8 cellular contexts compared by ENCODE assay signal in genomic region chr12:68040450-68041075, GRCh38. TPM values are rescaled to one million over a fixed set of nuclear protein-coding genes. Genes with fewer than 3 reads are reported as not detected.
DNase-seq lines count a peak whose midpoint lies in the region; ATAC-seq and TF ChIP-seq lines count a peak whose summit lies in the region.

No MANE protein-coding gene starts in this region.

- TF ChIP-seq POLR2A in erythroblast (IDR thresholded peaks at IDR 0.05; ENCODE audit: low read length) = no peak

- no peaks in the 10 kb centered on the region for H3K36me3 Mint-ChIP-seq in IgD-negative memory B cell
- H3K36me3 Mint-ChIP-seq in natural killer cell treated with Interleukin-12 subunit alpha and Interleukin-12 subunit beta and Interleukin-15 and Interleukin-18, amount 100 ng/mL, for 72 hours = peaks cover 18% of the 10 kb centered on the region

- BruUV-seq in OCI-LY7 (replicated peaks; lab: Mats Ljungman, UMichigan) = TSS peak; percentile 3

- no peaks in the 10 kb centered on the region for H3K4me1 ChIP-seq in OCI-LY7 (ENCODE audit: insufficient read depth, low read length, poor library complexity, severe bottlenecking)

- H3K27ac Mint-ChIP-seq in IgD-negative memory B cell = peak overlapping the region; percentile 1 to 33 (median 4)
- H3K27ac Mint-ChIP-seq in natural killer cell treated with Interleukin-12 subunit alpha and Interleukin-12 subunit beta and Interleukin-15 and Interleukin-18, amount 100 ng/mL, for 72 hours = peak overlapping the region; percentile 88 to 96

- H3K4me2 ChIP-seq in OCI-LY7 (ENCODE audit: low read length) = no peak overlapping the region

- no peaks in the 10 kb centered on the region for H3K27me3 Mint-ChIP-seq in IgD-negative memory B cell
- no peaks in the 10 kb centered on the region for H3K27me3 Mint-ChIP-seq in natural killer cell treated with Interleukin-12 subunit alpha and Interleukin-12 subunit beta and Interleukin-15 and Interleukin-18, amount 100 ng/mL, for 72 hours

- POLR2A ChIA-PET in OCI-LY7 (lab: Charles Lee) = interaction anchor here (0.5 to 0.7 kb wide), 3 partner anchors 231 to 554 kb away, joined by 3 to 4 read pairs (median 3); no protein-coding TSS in a partner anchor

- H2AFZ ChIP-seq in OCI-LY7 (ENCODE audit: low read length) = no peak overlapping the region

- H3K4me3 Mint-ChIP-seq in IgD-negative memory B cell = peak overlapping the region in 1 of 4 donors; percentile 79
- peak overlapping the region; percentile 58 for H3K4me3 Mint-ChIP-seq in natural killer cell treated with Interleukin-12 subunit alpha and Interleukin-12 subunit beta and Interleukin-15 and Interleukin-18, amount 100 ng/mL, for 72 hours

- H3K9me3 Mint-ChIP-seq in IgD-negative memory B cell = peaks cover 0 to 3% (median 0%) of the 10 kb centered on the region in 3 donors
- peaks cover 9% of the 10 kb centered on the region for H3K9me3 Mint-ChIP-seq in natural killer cell treated with Interleukin-12 subunit alpha and Interleukin-12 subunit beta and Interleukin-15 and Interleukin-18, amount 100 ng/mL, for 72 hours

- DNase-seq in Ammon's horn (ENCODE audit: low spot score) (peak; percentile 80), OCI-LY7 (ENCODE audit: low spot score) (peak; percentile 68), activated T-cell treated with anti-CD3 and anti-CD28 coated beads for 24 hours (ENCODE audit: low read depth) (peak; percentile 52), erythroblast (lab: John Stamatoyannopoulos, UW) (peak; percentile 46 to 74)
- peak; percentile 82 for DNase-seq in natural killer cell treated with Interleukin-12 subunit alpha and Interleukin-12 subunit beta and Interleukin-15 and Interleukin-18, amount 100 ng/mL, for 72 hours (ENCODE audit: low spot score)
- peak; percentile 47 for DNase-seq in stimulated activated naive CD4-positive, alpha-beta T cell treated with Interleukin-2 at 50 U/mL for 16 hours (lab: John Stamatoyannopoulos, UW)

- H4K20me1 ChIP-seq in OCI-LY7 (ENCODE audit: insufficient read depth, low read length) = no peaks in the 10 kb centered on the region

- TF ChIP-seq CTCF in OCI-LY7 (conservative IDR thresholded peaks at IDR 0.05; ENCODE audit: low read length) = peak; percentile 99

- H3K27ac ChIP-seq in OCI-LY7 (ENCODE audit: low read depth, low read length, poor library complexity, severe bottlenecking) = no peak overlapping the region

- peaks cover 5% of the 10 kb centered on the region; the same call in 1 of the 2 replicates for H3K36me3 ChIP-seq in OCI-LY7 (ENCODE audit: insufficient read depth, low read length)

- CTCF ChIA-PET in OCI-LY7 (lab: Charles Lee; ENCODE audit: unreplicated experiment) = no interaction called here

- H3K4me1 Mint-ChIP-seq in IgD-negative memory B cell = peaks cover 14 to 22% (median 20%) of the 10 kb centered on the region in 3 donors
- peaks cover 58 to 68% of the 10 kb centered on the region in 2 donors for H3K4me1 Mint-ChIP-seq in natural killer cell treated with Interleukin-12 subunit alpha and Interleukin-12 subunit beta and Interleukin-15 and Interleukin-18, amount 100 ng/mL, for 72 hours (ENCODE audit: low read depth in 2 of 2)

- intact Hi-C loops in OCI-LY7 (cut with micrococcal nuclease; ENCODE audit: unreplicated experiment) = loop anchor here (1.0 to 2.0 kb wide), 2 partner anchors 182 to 278 kb away; no protein-coding TSS in a partner anchor

- peak; percentile 73 for ATAC-seq in GM19395 (IDR thresholded peaks at IDR 0.05; ENCODE audit: unreplicated experiment)
- ATAC-seq in natural killer cell treated with Interleukin-12 subunit alpha and Interleukin-12 subunit beta and Interleukin-15 and Interleukin-18, amount 100 ng/mL, for 72 hours = peak; percentile 68 to 82

- H3K4me3 ChIP-seq in OCI-LY7 (ENCODE audit: low read depth, low read length, poor library complexity, severe bottlenecking) = no peak overlapping the region

- H3K9me3 ChIP-seq in OCI-LY7 (ENCODE audit: low read length) = no peaks in the 10 kb centered on the region

- no peaks in the 10 kb centered on the region for H3K79me2 ChIP-seq in OCI-LY7 (ENCODE audit: insufficient read depth, low read depth, low read length)

- H3K9me2 ChIP-seq in OCI-LY7 (ENCODE audit: insufficient read depth, low read length) = no peaks in the 10 kb centered on the region

RNA-seq across cellular contexts. Expression of gene IFNG-AS1, which starts 51.3 kb away (rescaled TPM):
- 21.1 TPM for polyA plus RNA-seq in IgD-negative memory B cell
- total RNA-seq in OCI-LY7 (2014; rRNA removed; shearing (Covaris generic)) = 15.7 and 23.8 TPM in 2 replicates
- total RNA-seq in OCI-LY7 (2022) = 36.8 and 37.8 TPM in 2 replicates
- 1 to 10 TPM; 1.8 to 2.7 TPM for total RNA-seq in natural killer cell treated with Interleukin-12 subunit alpha and Interleukin-12 subunit beta and Interleukin-15 and Interleukin-18, amount 100 ng/mL, for 72 hours

Comparison
In these comparisons a context has a peak if more than half of its experiments do, and no peak if none do; other contexts are left out.
1. RNA of gene IFNG-AS1, which starts 51.3 kb away (total RNA-seq): 15.7 to 37.8 TPM in OCI-LY7; 1.8 to 2.7 TPM in natural killer cell treated with Interleukin-12 subunit alpha and Interleukin-12 subunit beta and Interleukin-15 and Interleukin-18, amount 100 ng/mL, for 72 hours; every median in the first group is over 4 times any median in the second.
2. Peak in every context shown above with its lines, with median percentiles within 50 percentile points of each other: DNase-seq.